In genomic region chrX:13223868-13224555, GRCh38 we compare ENCODE assay signal across 8 cellular contexts.
DNase-seq lines count a peak whose midpoint lies in the region; ATAC-seq and TF ChIP-seq lines count a peak whose summit lies in the region.

No MANE protein-coding gene starts in this region.

- peak; percentile 50 for DNase-seq in AG08396 (ENCODE audit: low spot score)
- DNase-seq in NCI-H1092 (lab: John Stamatoyannopoulos, UW), result peak; percentile 14
- DNase-seq in astrocyte of the spinal cord (ENCODE audit: low read depth, low spot score), result peak; percentile 90
- DNase-seq in kidney epithelial cell (ENCODE audit: low read depth), result peak; percentile 86
- no peak for DNase-seq in coronary artery (ENCODE audit: low spot score)
- no peak for DNase-seq in nucleus accumbens (lab: John Stamatoyannopoulos, UW)
- DNase-seq in MV-4-11 (lab: John Stamatoyannopoulos, UW), result no peak

- H3K4me3 ChIP-seq in astrocyte of the spinal cord (ENCODE audit: low read depth, low read length) (no peak overlapping the region), kidney epithelial cell (ENCODE audit: low read depth, low read length) (no peak overlapping the region), coronary artery (no peak overlapping the region)

- TF ChIP-seq CTCF in astrocyte of the spinal cord (IDR thresholded peaks at IDR 0.05; ENCODE audit: low read depth, low read length) (peak; percentile 5), kidney epithelial cell (IDR thresholded peaks at IDR 0.05; ENCODE audit: insufficient read depth, low read length, poor library complexity, severe bottlenecking) (peak; percentile 21), coronary artery (IDR thresholded peaks at IDR 0.05) (no peak)

- no peaks in the 10 kb centered on the region for H3K36me3 ChIP-seq in kidney epithelial cell (ENCODE audit: control insufficient read depth, insufficient read depth, low read length)

- no peak for ATAC-seq in HG02970 (IDR thresholded peaks at IDR 0.05; ENCODE audit: low FRiP score, unreplicated experiment)

- no peak overlapping the region for H3K27ac ChIP-seq in coronary artery

- in situ Hi-C loops in astrocyte of the spinal cord (cut with HindIII; ENCODE audit: low sequenced_read_pairs), result no loop called here

- H3K27me3 ChIP-seq in kidney epithelial cell (ENCODE audit: control insufficient read depth, insufficient read depth, low read length), result no peaks in the 10 kb centered on the region

Comparison
In these comparisons a context has a peak if more than half of its experiments do, and no peak if none do; other contexts are left out.
1. DNase-seq: peak in AG08396 (single experiment), NCI-H1092 (single experiment), astrocyte of the spinal cord (single experiment) and kidney epithelial cell (single experiment); none in coronary artery (single experiment), nucleus accumbens (0 of 56) and MV-4-11 (single experiment).